ENCODE assay signal across 8 cellular contexts in the genomic region with DNA sequence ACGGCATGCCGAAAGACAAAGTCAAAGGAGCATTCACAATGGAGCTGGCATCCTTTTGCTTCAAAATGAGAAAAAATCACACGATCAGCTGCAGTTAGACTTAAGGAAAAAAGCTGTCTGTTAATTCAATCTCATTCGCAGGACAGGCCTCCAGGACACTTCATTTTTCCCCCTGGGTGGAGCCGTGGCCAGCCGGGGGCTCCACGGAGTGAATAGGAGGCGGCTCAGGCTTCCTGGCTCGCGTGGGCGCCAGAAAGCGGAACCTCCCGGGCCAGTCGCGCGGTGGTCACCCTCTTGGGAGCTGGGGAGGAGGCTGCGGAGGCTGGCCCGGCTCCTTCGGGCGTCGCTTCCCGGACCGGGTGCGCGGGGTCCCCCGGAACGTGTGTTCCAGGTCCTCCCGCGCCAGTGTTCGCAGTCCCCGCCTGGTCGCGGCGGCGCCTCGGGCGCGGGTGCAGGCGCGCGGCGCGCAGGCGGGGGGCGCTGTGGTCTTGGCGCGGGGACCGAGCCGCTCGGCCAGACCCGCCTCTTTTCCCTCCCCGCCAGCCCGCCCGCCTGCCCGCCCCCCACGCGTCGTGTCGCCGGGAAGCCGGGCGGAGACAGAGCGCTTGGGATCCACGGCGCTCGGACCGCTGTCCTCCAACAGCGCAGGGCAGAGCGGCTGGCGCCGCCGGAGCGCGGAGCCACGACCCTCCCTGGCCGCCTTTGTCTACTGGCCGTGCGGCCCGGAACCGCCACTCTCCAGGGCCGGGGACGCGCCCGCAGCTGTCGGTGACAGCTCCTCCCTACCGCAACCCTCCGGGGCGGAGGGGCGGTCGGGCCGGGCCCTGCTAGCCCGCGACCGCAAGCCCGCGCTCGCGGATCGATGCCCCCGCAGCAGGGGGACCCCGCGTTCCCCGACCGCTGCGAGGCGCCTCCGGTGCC. TPM values are rescaled to one million over a fixed set of nuclear protein-coding genes. Genes with fewer than 3 reads are reported as not detected.
DNase-seq lines count a peak whose midpoint lies in the region; ATAC-seq and TF ChIP-seq lines count a peak whose summit lies in the region.

Gene RHOU (plus strand): TSS at position 599 of the 921 bp plus-strand sequence. CDS start 264 bp downstream, at position 863.

- no peaks in the 10 kb centered on the region for H4K20me1 ChIP-seq in PC-9 (ENCODE audit: insufficient read depth)

- H3K36me3 ChIP-seq in PC-9 (ENCODE audit: low read depth), result no peaks in the 10 kb centered on the region

- BruUV-seq in PC-9 (replicated peaks; lab: Mats Ljungman, UMichigan), result no TSS peak

- peak within 1 kb of the TSS; percentile 72 for H3K4me3 ChIP-seq in fibroblast of the aortic adventitia (ENCODE audit: low read depth, low read length)
- no peak within 1 kb of the TSS for H3K4me3 ChIP-seq in PC-9

- no peaks in the 10 kb centered on the region for H3F3A ChIP-seq in PC-9 (ENCODE audit: insufficient read depth, low read depth)

- H3K9me2 ChIP-seq in PC-9 (ENCODE audit: insufficient read depth), result no peaks in the 10 kb centered on the region

- peaks cover 63% of the 10 kb centered on the region for H3K27me3 Mint-ChIP-seq in activated T-helper 2 cell treated with anti-CD3 and anti-CD28 coated beads, Interferon-gamma antibody, Interleukin-2, Interleukin-4, amounts not matched to agents 10 μg/mL and 5 μg/mL and 100 μg/mL, durations not matched to agents 14 hours and 24 hours and 36 hours (ENCODE audit: low read depth)
- peaks cover 20 to 39% of the 10 kb centered on the region in 2 donors for H3K27me3 Mint-ChIP-seq in natural killer cell (ENCODE audit: low read depth in 2 of 2)

- H3K36me3 Mint-ChIP-seq in activated T-helper 2 cell treated with anti-CD3 and anti-CD28 coated beads, Interferon-gamma antibody, Interleukin-2, Interleukin-4, amounts not matched to agents 10 μg/mL and 5 μg/mL and 100 μg/mL, durations not matched to agents 14 hours and 24 hours and 36 hours (ENCODE audit: low read depth), result no peaks in the 10 kb centered on the region
- no peaks in the 10 kb centered on the region for H3K36me3 Mint-ChIP-seq in natural killer cell

- H3K4me2 ChIP-seq in PC-9, result no peak within 1 kb of the TSS

- H3K4me1 ChIP-seq in PC-9 (replicated peaks; ENCODE audit: insufficient read depth), result no peaks in the 10 kb centered on the region

- CTCF ChIA-PET in PC-9 (lab: Charles Lee), result no interaction called here

- no peaks in the 10 kb centered on the region for H3K9me3 ChIP-seq in PC-9 (ENCODE audit: insufficient read depth, low read depth)

- peaks cover 5% of the 10 kb centered on the region for H3K4me1 Mint-ChIP-seq in activated T-helper 2 cell treated with anti-CD3 and anti-CD28 coated beads, Interferon-gamma antibody, Interleukin-2, Interleukin-4, amounts not matched to agents 10 μg/mL and 5 μg/mL and 100 μg/mL, durations not matched to agents 14 hours and 24 hours and 36 hours (ENCODE audit: low read depth)
- peaks cover 6 to 13% of the 10 kb centered on the region in 2 donors for H3K4me1 Mint-ChIP-seq in natural killer cell

- intact Hi-C loops in activated T-helper 2 cell treated with anti-CD3 and anti-CD28 coated beads, Interferon-gamma antibody, Interleukin-2, Interleukin-4, amounts not matched to agents 10 μg/mL and 5 μg/mL and 100 μg/mL, durations not matched to agents 14 hours and 24 hours and 36 hours (cut with micrococcal nuclease), result loop anchor here (5.0 to 10.0 kb wide), 3 partner anchors 57 to 517 kb away; no protein-coding TSS in a partner anchor
- intact Hi-C loops in natural killer cell (cut with micrococcal nuclease), result loop anchor here (1.0 kb wide), 1 partner anchor 492 kb away; no protein-coding TSS in a partner anchor
- intact Hi-C loops in PC-9 (cut with micrococcal nuclease; ENCODE audit: unreplicated experiment), result no loop called here

- peak; percentile 17 for DNase-seq in GM04504 (ENCODE audit: low read depth)
- peak; percentile 81 for DNase-seq in OCI-M1 (lab: John Stamatoyannopoulos, UW)
- DNase-seq in activated T-helper 2 cell treated with anti-CD3 and anti-CD28 coated beads, Interferon-gamma antibody, Interleukin-2, Interleukin-4, amounts not matched to agents 10 μg/mL and 5 μg/mL and 100 μg/mL, durations not matched to agents 14 hours and 24 hours and 36 hours (ENCODE audit: low spot score), result peak; percentile 58
- DNase-seq in fibroblast of the aortic adventitia (ENCODE audit: low read depth), result peak; percentile 39
- peak; percentile 66 for DNase-seq in natural killer cell
- DNase-seq in stimulated activated naive CD4-positive, alpha-beta T cell treated with Interleukin-2 at 50 U/mL for 16 hours (lab: John Stamatoyannopoulos, UW), result peak; percentile 55
- DNase-seq in PC-9, result no peak

- H3K9me3 Mint-ChIP-seq in activated T-helper 2 cell treated with anti-CD3 and anti-CD28 coated beads, Interferon-gamma antibody, Interleukin-2, Interleukin-4, amounts not matched to agents 10 μg/mL and 5 μg/mL and 100 μg/mL, durations not matched to agents 14 hours and 24 hours and 36 hours, result no peaks in the 10 kb centered on the region
- no peaks in the 10 kb centered on the region for H3K9me3 Mint-ChIP-seq in natural killer cell

- no peak within 1 kb of the TSS for H2AFZ ChIP-seq in PC-9

- H3K4me3 Mint-ChIP-seq in activated T-helper 2 cell treated with anti-CD3 and anti-CD28 coated beads, Interferon-gamma antibody, Interleukin-2, Interleukin-4, amounts not matched to agents 10 μg/mL and 5 μg/mL and 100 μg/mL, durations not matched to agents 14 hours and 24 hours and 36 hours (ENCODE audit: low read depth), result peak within 1 kb of the TSS; percentile 75
- peak within 1 kb of the TSS; percentile 90 for H3K4me3 Mint-ChIP-seq in natural killer cell

- peak; percentile 38 for TF ChIP-seq CTCF in fibroblast of the aortic adventitia (IDR thresholded peaks at IDR 0.05; ENCODE audit: insufficient read depth, low read length)
- peak; percentile 69 for TF ChIP-seq CTCF in natural killer cell (IDR thresholded peaks at IDR 0.05)
- TF ChIP-seq CTCF in PC-9 (conservative IDR thresholded peaks at IDR 0.05), result no peak

- H3K79me2 ChIP-seq in PC-9 (ENCODE audit: low read depth), result no peaks in the 10 kb centered on the region

- no peak within 1 kb of the TSS for H3K27ac ChIP-seq in PC-9

- ATAC-seq in HG03460 (IDR thresholded peaks at IDR 0.05; ENCODE audit: unreplicated experiment) (peak; percentile 68), natural killer cell (peak; percentile 91 to 92 (median 92))

- POLR2A ChIA-PET in PC-9 (lab: Charles Lee; ENCODE audit: unreplicated experiment), result no interaction called here

- H3K27ac Mint-ChIP-seq in activated T-helper 2 cell treated with anti-CD3 and anti-CD28 coated beads, Interferon-gamma antibody, Interleukin-2, Interleukin-4, amounts not matched to agents 10 μg/mL and 5 μg/mL and 100 μg/mL, durations not matched to agents 14 hours and 24 hours and 36 hours, result peak within 1 kb of the TSS; percentile 12
- H3K27ac Mint-ChIP-seq in natural killer cell, result peak within 1 kb of the TSS in 1 of 2 donors; percentile 57

- peaks cover 61% of the 10 kb centered on the region for H3K27me3 ChIP-seq in PC-9 (ENCODE audit: insufficient read depth, low read depth)

RNA-seq across cellular contexts. Expression of gene RHOU, which starts in this region (rescaled TPM):
- 0.18 and 0.28 TPM in 2 replicates for total RNA-seq in activated T-helper 2 cell treated with anti-CD3 and anti-CD28 coated beads, Interferon-gamma antibody, Interleukin-2, Interleukin-4, amounts not matched to agents 10 μg/mL and 5 μg/mL and 100 μg/mL, durations not matched to agents 14 hours and 24 hours and 36 hours
- total RNA-seq in fibroblast of the aortic adventitia (ENCODE audit: low replicate concordance) (4.2 and 38.3 TPM in 2 replicates), natural killer cell (1 to 10 TPM in 1 of 3 donors, under 1 TPM in 2; 0.33 to 1.6 (median 0.82) TPM), PC-9 (2021) (not detected in 2 replicates)

Comparison
In these comparisons a context has a peak if more than half of its experiments do, and no peak if none do; other contexts are left out.
1. Peak in DNase-seq in activated T-helper 2 cell treated with anti-CD3 and anti-CD28 coated beads, Interferon-gamma antibody, Interleukin-2, Interleukin-4, amounts not matched to agents 10 μg/mL and 5 μg/mL and 100 μg/mL, durations not matched to agents 14 hours and 24 hours and 36 hours; RNA of the gene not detected or under 1 TPM.
2. DNase-seq: peak in GM04504 (single experiment), OCI-M1 (single experiment), fibroblast of the aortic adventitia (single experiment), natural killer cell (single experiment) and stimulated activated naive CD4-positive, alpha-beta T cell treated with Interleukin-2 at 50 U/mL for 16 hours (single experiment); none in PC-9 (0 of 2).